In the genomic region with DNA sequence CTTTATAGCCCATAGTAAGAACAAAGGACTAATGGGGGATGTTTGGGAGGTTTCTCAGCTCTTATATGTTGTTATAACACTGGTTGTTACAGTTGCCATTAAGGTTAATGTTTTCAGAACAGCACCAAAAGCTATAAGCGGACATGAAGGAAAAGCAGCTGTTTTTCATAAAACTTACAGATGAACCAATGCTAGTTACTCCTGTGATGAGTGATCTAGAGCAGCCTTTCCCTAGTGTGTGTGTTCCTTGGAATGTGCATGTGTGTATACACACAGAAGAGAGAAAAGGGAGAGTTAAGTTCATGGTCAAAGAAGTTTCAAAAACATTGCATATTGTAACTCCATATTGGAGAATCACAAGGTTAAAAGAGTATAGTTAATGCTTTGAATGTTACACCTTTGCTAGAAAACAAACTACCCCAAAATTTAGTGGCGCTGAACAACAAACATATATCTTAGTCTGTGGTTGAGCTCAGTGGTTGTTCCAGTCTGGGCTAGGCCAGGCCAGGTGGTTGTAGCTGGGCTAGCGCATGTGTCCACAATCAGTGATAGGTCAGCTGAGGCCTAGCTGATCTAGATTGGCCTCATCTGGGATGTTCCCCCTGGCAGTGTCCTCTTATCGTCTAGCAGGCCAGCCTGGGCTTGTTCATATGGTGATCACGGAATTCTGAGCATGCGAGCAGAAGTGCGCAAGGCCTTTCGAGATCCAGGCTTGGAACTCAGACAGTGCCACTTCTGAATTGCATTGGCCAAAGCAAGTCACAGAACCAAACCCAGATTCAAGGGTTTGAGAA, we compare ENCODE assay signal across 1 cellular context.
TF ChIP-seq lines count a peak whose summit lies in the region.

No MANE protein-coding gene starts in this region.

TF ChIP-seq in SK-N-SH, 30 proteins besides CTCF, POLR2A, EP300 and RAD21:
- TF ChIP-seq REST (IDR thresholded peaks at IDR 0.05; ENCODE audit: low read depth, low read length): no peak
- peak; percentile 52 for TF ChIP-seq TCF12 (IDR thresholded peaks at IDR 0.05)
- TF ChIP-seq, protein P1, sequence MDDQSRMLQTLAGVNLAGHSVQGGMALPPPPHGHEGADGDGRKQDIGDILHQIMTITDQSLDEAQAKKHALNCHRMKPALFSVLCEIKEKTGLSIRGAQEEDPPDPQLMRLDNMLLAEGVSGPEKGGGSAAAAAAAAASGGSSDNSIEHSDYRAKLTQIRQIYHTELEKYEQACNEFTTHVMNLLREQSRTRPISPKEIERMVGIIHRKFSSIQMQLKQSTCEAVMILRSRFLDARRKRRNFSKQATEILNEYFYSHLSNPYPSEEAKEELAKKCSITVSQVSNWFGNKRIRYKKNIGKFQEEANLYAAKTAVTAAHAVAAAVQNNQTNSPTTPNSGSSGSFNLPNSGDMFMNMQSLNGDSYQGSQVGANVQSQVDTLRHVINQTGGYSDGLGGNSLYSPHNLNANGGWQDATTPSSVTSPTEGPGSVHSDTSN (IDR thresholded peaks at IDR 0.05): no peak
TF ChIP-seq in SK-N-SH: peak in this region for 1.
